2 cellular contexts compared by ENCODE assay signal in the genomic region with DNA sequence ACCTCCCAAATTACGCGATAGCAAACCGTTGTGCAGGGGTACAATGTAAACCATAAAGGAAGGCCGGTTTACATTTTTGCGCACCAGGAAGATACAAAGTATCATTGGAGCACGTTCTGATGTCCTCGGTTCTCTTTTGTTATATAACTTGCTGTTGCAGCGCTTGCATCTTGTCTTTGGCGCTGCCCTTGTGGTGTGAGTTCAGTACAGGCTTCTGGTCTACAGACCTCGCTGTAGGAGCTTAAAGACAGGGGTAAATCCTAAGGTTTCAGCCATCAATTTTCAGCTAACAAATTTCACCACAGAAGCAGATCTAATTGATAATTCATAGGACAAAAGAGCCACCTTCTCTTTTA.
TF ChIP-seq lines count a peak whose summit lies in the region.

No MANE protein-coding gene starts in this region.

TF ChIP-seq in H1, 55 proteins besides CTCF, POLR2A, EP300 and RAD21:
- TF ChIP-seq JUND (IDR thresholded peaks at IDR 0.05; ENCODE audit: low read length): no peak
- TF ChIP-seq, protein P1, sequence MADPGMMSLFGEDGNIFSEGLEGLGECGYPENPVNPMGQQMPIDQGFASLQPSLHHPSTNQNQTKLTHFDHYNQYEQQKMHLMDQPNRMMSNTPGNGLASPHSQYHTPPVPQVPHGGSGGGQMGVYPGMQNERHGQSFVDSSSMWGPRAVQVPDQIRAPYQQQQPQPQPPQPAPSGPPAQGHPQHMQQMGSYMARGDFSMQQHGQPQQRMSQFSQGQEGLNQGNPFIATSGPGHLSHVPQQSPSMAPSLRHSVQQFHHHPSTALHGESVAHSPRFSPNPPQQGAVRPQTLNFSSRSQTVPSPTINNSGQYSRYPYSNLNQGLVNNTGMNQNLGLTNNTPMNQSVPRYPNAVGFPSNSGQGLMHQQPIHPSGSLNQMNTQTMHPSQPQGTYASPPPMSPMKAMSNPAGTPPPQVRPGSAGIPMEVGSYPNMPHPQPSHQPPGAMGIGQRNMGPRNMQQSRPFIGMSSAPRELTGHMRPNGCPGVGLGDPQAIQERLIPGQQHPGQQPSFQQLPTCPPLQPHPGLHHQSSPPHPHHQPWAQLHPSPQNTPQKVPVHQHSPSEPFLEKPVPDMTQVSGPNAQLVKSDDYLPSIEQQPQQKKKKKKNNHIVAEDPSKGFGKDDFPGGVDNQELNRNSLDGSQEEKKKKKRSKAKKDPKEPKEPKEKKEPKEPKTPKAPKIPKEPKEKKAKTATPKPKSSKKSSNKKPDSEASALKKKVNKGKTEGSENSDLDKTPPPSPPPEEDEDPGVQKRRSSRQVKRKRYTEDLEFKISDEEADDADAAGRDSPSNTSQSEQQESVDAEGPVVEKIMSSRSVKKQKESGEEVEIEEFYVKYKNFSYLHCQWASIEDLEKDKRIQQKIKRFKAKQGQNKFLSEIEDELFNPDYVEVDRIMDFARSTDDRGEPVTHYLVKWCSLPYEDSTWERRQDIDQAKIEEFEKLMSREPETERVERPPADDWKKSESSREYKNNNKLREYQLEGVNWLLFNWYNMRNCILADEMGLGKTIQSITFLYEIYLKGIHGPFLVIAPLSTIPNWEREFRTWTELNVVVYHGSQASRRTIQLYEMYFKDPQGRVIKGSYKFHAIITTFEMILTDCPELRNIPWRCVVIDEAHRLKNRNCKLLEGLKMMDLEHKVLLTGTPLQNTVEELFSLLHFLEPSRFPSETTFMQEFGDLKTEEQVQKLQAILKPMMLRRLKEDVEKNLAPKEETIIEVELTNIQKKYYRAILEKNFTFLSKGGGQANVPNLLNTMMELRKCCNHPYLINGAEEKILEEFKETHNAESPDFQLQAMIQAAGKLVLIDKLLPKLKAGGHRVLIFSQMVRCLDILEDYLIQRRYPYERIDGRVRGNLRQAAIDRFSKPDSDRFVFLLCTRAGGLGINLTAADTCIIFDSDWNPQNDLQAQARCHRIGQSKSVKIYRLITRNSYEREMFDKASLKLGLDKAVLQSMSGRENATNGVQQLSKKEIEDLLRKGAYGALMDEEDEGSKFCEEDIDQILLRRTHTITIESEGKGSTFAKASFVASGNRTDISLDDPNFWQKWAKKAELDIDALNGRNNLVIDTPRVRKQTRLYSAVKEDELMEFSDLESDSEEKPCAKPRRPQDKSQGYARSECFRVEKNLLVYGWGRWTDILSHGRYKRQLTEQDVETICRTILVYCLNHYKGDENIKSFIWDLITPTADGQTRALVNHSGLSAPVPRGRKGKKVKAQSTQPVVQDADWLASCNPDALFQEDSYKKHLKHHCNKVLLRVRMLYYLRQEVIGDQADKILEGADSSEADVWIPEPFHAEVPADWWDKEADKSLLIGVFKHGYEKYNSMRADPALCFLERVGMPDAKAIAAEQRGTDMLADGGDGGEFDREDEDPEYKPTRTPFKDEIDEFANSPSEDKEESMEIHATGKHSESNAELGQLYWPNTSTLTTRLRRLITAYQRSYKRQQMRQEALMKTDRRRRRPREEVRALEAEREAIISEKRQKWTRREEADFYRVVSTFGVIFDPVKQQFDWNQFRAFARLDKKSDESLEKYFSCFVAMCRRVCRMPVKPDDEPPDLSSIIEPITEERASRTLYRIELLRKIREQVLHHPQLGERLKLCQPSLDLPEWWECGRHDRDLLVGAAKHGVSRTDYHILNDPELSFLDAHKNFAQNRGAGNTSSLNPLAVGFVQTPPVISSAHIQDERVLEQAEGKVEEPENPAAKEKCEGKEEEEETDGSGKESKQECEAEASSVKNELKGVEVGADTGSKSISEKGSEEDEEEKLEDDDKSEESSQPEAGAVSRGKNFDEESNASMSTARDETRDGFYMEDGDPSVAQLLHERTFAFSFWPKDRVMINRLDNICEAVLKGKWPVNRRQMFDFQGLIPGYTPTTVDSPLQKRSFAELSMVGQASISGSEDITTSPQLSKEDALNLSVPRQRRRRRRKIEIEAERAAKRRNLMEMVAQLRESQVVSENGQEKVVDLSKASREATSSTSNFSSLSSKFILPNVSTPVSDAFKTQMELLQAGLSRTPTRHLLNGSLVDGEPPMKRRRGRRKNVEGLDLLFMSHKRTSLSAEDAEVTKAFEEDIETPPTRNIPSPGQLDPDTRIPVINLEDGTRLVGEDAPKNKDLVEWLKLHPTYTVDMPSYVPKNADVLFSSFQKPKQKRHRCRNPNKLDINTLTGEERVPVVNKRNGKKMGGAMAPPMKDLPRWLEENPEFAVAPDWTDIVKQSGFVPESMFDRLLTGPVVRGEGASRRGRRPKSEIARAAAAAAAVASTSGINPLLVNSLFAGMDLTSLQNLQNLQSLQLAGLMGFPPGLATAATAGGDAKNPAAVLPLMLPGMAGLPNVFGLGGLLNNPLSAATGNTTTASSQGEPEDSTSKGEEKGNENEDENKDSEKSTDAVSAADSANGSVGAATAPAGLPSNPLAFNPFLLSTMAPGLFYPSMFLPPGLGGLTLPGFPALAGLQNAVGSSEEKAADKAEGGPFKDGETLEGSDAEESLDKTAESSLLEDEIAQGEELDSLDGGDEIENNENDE (IDR thresholded peaks at IDR 0.05; ENCODE audit: insufficient replicate concordance, low read length): no peak
- TF ChIP-seq PHF8 (conservative IDR thresholded peaks at IDR 0.05; ENCODE audit: low read depth, low read length): no peak
- TF ChIP-seq SP2 (IDR thresholded peaks at IDR 0.05; ENCODE audit: low read length): no peak
- no peak for TF ChIP-seq RFX5 (IDR thresholded peaks at IDR 0.05; ENCODE audit: borderline replicate concordance, low read depth, low read length)
- TF ChIP-seq SP1 (IDR thresholded peaks at IDR 0.05; ENCODE audit: low read depth, low read length): no peak
- TF ChIP-seq, protein P2, sequence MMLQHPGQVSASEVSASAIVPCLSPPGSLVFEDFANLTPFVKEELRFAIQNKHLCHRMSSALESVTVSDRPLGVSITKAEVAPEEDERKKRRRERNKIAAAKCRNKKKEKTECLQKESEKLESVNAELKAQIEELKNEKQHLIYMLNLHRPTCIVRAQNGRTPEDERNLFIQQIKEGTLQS (IDR thresholded peaks at IDR 0.05; ENCODE audit: insufficient read depth, low read depth, low read length): no peak
- TF ChIP-seq BCL11A (IDR thresholded peaks at IDR 0.05; ENCODE audit: low read depth in 2 of 2, low read length in 2 of 2): no peak
- TF ChIP-seq, protein P3, sequence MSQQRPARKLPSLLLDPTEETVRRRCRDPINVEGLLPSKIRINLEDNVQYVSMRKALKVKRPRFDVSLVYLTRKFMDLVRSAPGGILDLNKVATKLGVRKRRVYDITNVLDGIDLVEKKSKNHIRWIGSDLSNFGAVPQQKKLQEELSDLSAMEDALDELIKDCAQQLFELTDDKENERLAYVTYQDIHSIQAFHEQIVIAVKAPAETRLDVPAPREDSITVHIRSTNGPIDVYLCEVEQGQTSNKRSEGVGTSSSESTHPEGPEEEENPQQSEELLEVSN (IDR thresholded peaks at IDR 0.05): no peak
- no peak for TF ChIP-seq RXRA (IDR thresholded peaks at IDR 0.05; ENCODE audit: insufficient read depth, low read depth, low read length)
- no peak for TF ChIP-seq EZH2 (IDR thresholded peaks at IDR 0.05; ENCODE audit: low read depth, low read length, severe bottlenecking)
- TF ChIP-seq BRCA1 (IDR thresholded peaks at IDR 0.05; ENCODE audit: low read depth, low read length): no peak
- no peak for TF ChIP-seq CHD2 (IDR thresholded peaks at IDR 0.05; ENCODE audit: low read length)
- TF ChIP-seq SIN3A (conservative IDR thresholded peaks at IDR 0.05 in 1 of 2, IDR thresholded peaks at IDR 0.05 in 1 of 2; ENCODE audit: low read depth in 1 of 2, low read length in 2 of 2): no peak
- TF ChIP-seq EGR1 (IDR thresholded peaks at IDR 0.05; ENCODE audit: borderline replicate concordance, low read depth, low read length): no peak

TF ChIP-seq in neural cell, 6 proteins besides CTCF, POLR2A, EP300 and RAD21:
- TF ChIP-seq POLR2AphosphoS5 (IDR thresholded peaks at IDR 0.05): peak; percentile 19
- TF ChIP-seq, protein P4, sequence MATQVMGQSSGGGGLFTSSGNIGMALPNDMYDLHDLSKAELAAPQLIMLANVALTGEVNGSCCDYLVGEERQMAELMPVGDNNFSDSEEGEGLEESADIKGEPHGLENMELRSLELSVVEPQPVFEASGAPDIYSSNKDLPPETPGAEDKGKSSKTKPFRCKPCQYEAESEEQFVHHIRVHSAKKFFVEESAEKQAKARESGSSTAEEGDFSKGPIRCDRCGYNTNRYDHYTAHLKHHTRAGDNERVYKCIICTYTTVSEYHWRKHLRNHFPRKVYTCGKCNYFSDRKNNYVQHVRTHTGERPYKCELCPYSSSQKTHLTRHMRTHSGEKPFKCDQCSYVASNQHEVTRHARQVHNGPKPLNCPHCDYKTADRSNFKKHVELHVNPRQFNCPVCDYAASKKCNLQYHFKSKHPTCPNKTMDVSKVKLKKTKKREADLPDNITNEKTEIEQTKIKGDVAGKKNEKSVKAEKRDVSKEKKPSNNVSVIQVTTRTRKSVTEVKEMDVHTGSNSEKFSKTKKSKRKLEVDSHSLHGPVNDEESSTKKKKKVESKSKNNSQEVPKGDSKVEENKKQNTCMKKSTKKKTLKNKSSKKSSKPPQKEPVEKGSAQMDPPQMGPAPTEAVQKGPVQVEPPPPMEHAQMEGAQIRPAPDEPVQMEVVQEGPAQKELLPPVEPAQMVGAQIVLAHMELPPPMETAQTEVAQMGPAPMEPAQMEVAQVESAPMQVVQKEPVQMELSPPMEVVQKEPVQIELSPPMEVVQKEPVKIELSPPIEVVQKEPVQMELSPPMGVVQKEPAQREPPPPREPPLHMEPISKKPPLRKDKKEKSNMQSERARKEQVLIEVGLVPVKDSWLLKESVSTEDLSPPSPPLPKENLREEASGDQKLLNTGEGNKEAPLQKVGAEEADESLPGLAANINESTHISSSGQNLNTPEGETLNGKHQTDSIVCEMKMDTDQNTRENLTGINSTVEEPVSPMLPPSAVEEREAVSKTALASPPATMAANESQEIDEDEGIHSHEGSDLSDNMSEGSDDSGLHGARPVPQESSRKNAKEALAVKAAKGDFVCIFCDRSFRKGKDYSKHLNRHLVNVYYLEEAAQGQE (IDR thresholded peaks at IDR 0.05; ENCODE audit: borderline replicate concordance): no peak
